Comparison of ENCODE assay signal across 9 cellular contexts in the genomic region with DNA sequence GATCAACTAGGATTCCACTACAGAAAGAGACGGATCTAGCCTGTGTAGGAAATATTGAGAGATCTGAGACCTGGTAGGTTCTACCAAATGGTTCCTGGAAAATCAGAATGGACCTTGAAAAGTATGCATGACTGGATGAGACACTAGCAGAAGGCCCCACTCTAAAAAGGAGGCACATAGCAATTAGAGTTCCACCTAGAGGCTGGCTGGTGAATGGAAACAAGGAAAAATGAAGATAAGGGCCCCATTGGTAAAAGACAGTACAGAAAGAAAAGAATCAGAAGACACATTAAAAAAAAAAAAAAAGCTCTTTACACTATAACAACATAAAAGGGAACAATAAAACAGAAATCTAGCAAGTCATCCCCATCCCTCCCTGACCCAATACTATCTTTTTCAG.
DNase-seq lines count a peak whose midpoint lies in the region; ATAC-seq and TF ChIP-seq lines count a peak whose summit lies in the region.
"Had no signal": no experiment of that assay in that cellular context is flagged by ENCODE, and none has a peak within 500 bp of the region (broad histone marks: within the 10 kb centered on the region; RNA-seq: fewer than 3 reads in every experiment).

No MANE protein-coding gene starts in this region.

- 0 out of 2 replicates have a peak, but pooled peaks have one; percentile 13 for TF ChIP-seq CTCF in IMR-90 (conservative IDR thresholded peaks at IDR 0.05; ENCODE audit: low read depth, low read length)
- TF ChIP-seq CTCF in brain microvascular endothelial cell (IDR thresholded peaks at IDR 0.05; ENCODE audit: low read depth, low read length, missing control alignments), result peak; percentile 60
- no peak for TF ChIP-seq CTCF in colonic mucosa (IDR thresholded peaks at IDR 0.05)

- H3K79me2 ChIP-seq in mesendoderm (ENCODE audit: control insufficient read depth, insufficient read depth, low read length), result no peaks in the 10 kb centered on the region

- H2AFZ ChIP-seq in IMR-90 (replicated peaks; ENCODE audit: low read length, poor library complexity), result no peak overlapping the region

- BruUV-seq in IMR-90 (replicated peaks; lab: Mats Ljungman, UMichigan), result no TSS peak

- no peak for TF ChIP-seq RAD21 in IMR-90 (IDR thresholded peaks at IDR 0.05; ENCODE audit: low read length)

- H2AK9ac ChIP-seq in IMR-90 (replicated peaks; ENCODE audit: low read depth, low read length, poor library complexity), result no peak overlapping the region

- no peaks in the 10 kb centered on the region for H3K36me3 ChIP-seq in IMR-90 (ENCODE audit: control insufficient read depth, insufficient read depth, low read length)
- H3K36me3 ChIP-seq in brain microvascular endothelial cell (replicated peaks), result no peaks in the 10 kb centered on the region
- H3K36me3 ChIP-seq in mesendoderm (ENCODE audit: control insufficient read depth, insufficient read depth, low read length), result no peaks in the 10 kb centered on the region
- no peaks in the 10 kb centered on the region for H3K36me3 ChIP-seq in colonic mucosa

- in situ Hi-C loops in IMR-90 (cut with MboI; ENCODE audit: low sequenced_read_pairs) (no loop called here), brain microvascular endothelial cell (cut with HindIII; ENCODE audit: low pct_ligation_motif_present, low sequenced_read_pairs) (no loop called here)

- H2AK5ac ChIP-seq in IMR-90 (ENCODE audit: low read depth, low read length) (no peak overlapping the region), mesendoderm (ENCODE audit: low read length) (no peak overlapping the region)

- no CpG with 5 or more reads among the region's 1 CpG for WGBS in IMR-90 (ENCODE audit: extremely low coverage in 2 of 2, insufficient read length in 1 of 2), 2 experiments
- no CpG with 5 or more reads among the region's 1 CpG for WGBS in mesendoderm (ENCODE audit: extremely low coverage, insufficient coverage, low lambda C conversion rate)

- no peaks in the 10 kb centered on the region for H3K9me1 ChIP-seq in IMR-90 (ENCODE audit: insufficient read depth, low read length)

- H2BK120ac ChIP-seq in IMR-90 (ENCODE audit: low read depth, low read length), result peak overlapping the region; percentile 24; the same call in 1 of the 2 replicates
- H2BK120ac ChIP-seq in mesendoderm (ENCODE audit: low read depth, low read length), result no peak overlapping the region

- H3K79me1 ChIP-seq in IMR-90 (ENCODE audit: low read depth in 1 of 2, low read length in 2 of 2) (no peaks in the 10 kb centered on the region), mesendoderm (ENCODE audit: low read length) (no peaks in the 10 kb centered on the region)

- H3K18ac ChIP-seq in IMR-90 (ENCODE audit: low read depth, low read length) (peak overlapping the region; percentile 65; the same call in 1 of the 2 replicates), mesendoderm (ENCODE audit: low read length) (no peak overlapping the region)

- H3K9ac ChIP-seq in IMR-90 (ENCODE audit: low read depth, low read length) (no peak overlapping the region), mesendoderm (ENCODE audit: low read length) (no peak overlapping the region), colonic mucosa (ENCODE audit: low read depth in 2 of 2, low read length in 2 of 2) (no peak overlapping the region)

- H2BK5ac ChIP-seq in IMR-90 (ENCODE audit: low read depth, low read length, poor library complexity, severe bottlenecking), result no peak overlapping the region
- H2BK5ac ChIP-seq in mesendoderm (ENCODE audit: low read length), result no peak overlapping the region

- H3K27ac ChIP-seq in IMR-90 (ENCODE audit: insufficient read depth, low read length) (no peak overlapping the region), brain microvascular endothelial cell (no peak overlapping the region), mesendoderm (ENCODE audit: low read depth, low read length) (no peak overlapping the region), colonic mucosa (no peak overlapping the region)

- no peak overlapping the region for H3K23ac ChIP-seq in IMR-90 (ENCODE audit: low read depth, low read length)
- H3K23ac ChIP-seq in mesendoderm (ENCODE audit: low read length), result no peak overlapping the region

- intact Hi-C loops in IMR-90 (cut with micrococcal nuclease), result no loop called here
- intact Hi-C loops in colonic mucosa (cut with DNase I), result no loop called here

- no peaks in the 10 kb centered on the region; the same call in 1 of the 2 replicates for H3K4me1 ChIP-seq in IMR-90 (ENCODE audit: control insufficient read depth, insufficient read depth, low read length)
- H3K4me1 ChIP-seq in mesendoderm (ENCODE audit: control insufficient read depth, low read depth, low read length), result no peaks in the 10 kb centered on the region
- no peaks in the 10 kb centered on the region for H3K4me1 ChIP-seq in colonic mucosa

- H3K56ac ChIP-seq in IMR-90 (ENCODE audit: extremely low read depth, insufficient read depth, low read length) (no peak overlapping the region), mesendoderm (ENCODE audit: low read length) (no peak overlapping the region)

- H3K4me2 ChIP-seq in IMR-90 (ENCODE audit: low read depth, low read length), result no peak overlapping the region
- H3K4me2 ChIP-seq in mesendoderm (ENCODE audit: low read length), result no peak overlapping the region

- H3K4me3 ChIP-seq in IMR-90 (ENCODE audit: insufficient read depth, low read depth, low read length) (no peak overlapping the region), brain microvascular endothelial cell (ENCODE audit: low read depth, low read length) (no peak overlapping the region), mesendoderm (ENCODE audit: low read length) (no peak overlapping the region), colonic mucosa (no peak overlapping the region)

- H3K4ac ChIP-seq in IMR-90 (ENCODE audit: low read depth, low read length) (0 out of 2 replicates have a peak overlapping the region, but pooled peaks have one; percentile 18), mesendoderm (ENCODE audit: low read depth, low read length) (no peak overlapping the region)

- no peak overlapping the region for H3K14ac ChIP-seq in IMR-90 (replicated peaks; ENCODE audit: low read depth, low read length)

- ATAC-seq in IMR-90 (ENCODE audit: low read depth) (no peak), HG03095 (IDR thresholded peaks at IDR 0.05; ENCODE audit: unreplicated experiment) (no peak), HG02678 (IDR thresholded peaks at IDR 0.05; ENCODE audit: unreplicated experiment) (no peak)
- ATAC-seq: sciatic nerve had no signal

- no peaks in the 10 kb centered on the region for H4K20me1 ChIP-seq in IMR-90 (ENCODE audit: insufficient read depth, low read length)

- CTCF ChIA-PET in IMR-90 (lab: Yijun Ruan, JAX), result interaction anchor here (0.6 kb wide), 2 partner anchors 27 to 173 kb away, joined by 3 to 4 read pairs; no protein-coding TSS in a partner anchor

- H4K8ac ChIP-seq in IMR-90 (ENCODE audit: low read depth in 2 of 2, low read length in 2 of 2), result no peak overlapping the region
- no peak overlapping the region for H4K8ac ChIP-seq in mesendoderm (ENCODE audit: low read depth, low read length)

- DNase-seq in EH (ENCODE audit: low read depth) (peak; percentile 33), IMR-90 (no peak), brain microvascular endothelial cell (no peak), mesendoderm (peak; percentile 57), HuH-7.5 (ENCODE audit: low spot score) (no peak), colonic mucosa (no peak)

- H3K27me3 ChIP-seq in IMR-90 (ENCODE audit: control insufficient read depth, insufficient read depth, low read length) (no peaks in the 10 kb centered on the region), brain microvascular endothelial cell (replicated peaks) (no peaks in the 10 kb centered on the region), mesendoderm (ENCODE audit: insufficient read depth, low read length, poor library complexity) (no peaks in the 10 kb centered on the region), colonic mucosa (no peaks in the 10 kb centered on the region)

- dilution Hi-C loops in IMR-90 (cut with HindIII; ENCODE audit: low sequenced_read_pairs, unreplicated experiment), result no loop called here

- no peak for TF ChIP-seq POLR2A in IMR-90 (IDR thresholded peaks at IDR 0.05; ENCODE audit: low read depth, low read length)

- 0 out of 2 replicates have a peak overlapping the region, but pooled peaks have one; percentile 13 for H2BK20ac ChIP-seq in IMR-90 (ENCODE audit: low read depth, low read length)

- peak overlapping the region; percentile 23; the same call in 1 of the 2 replicates for H4K5ac ChIP-seq in IMR-90 (ENCODE audit: low read depth, low read length)
- no peak overlapping the region for H4K5ac ChIP-seq in mesendoderm (ENCODE audit: low read length)

- H2BK15ac ChIP-seq in IMR-90 (ENCODE audit: low read depth, low read length) (no peak overlapping the region), mesendoderm (replicated peaks; ENCODE audit: low read depth) (no peak overlapping the region)

- POLR2A ChIA-PET in IMR-90 (lab: Charles Lee; ENCODE audit: unreplicated experiment), result no interaction called here

- H3K9me3 ChIP-seq in IMR-90 (ENCODE audit: control insufficient read depth, insufficient read depth, low read length) (no peaks in the 10 kb centered on the region), colonic mucosa (no peaks in the 10 kb centered on the region)

- H4K91ac ChIP-seq in IMR-90 (ENCODE audit: insufficient read depth, low read depth, low read length), result no peak overlapping the region

TF ChIP-seq in IMR-90, 13 proteins besides CTCF, POLR2A, EP300 and RAD21 (continues in another document):
- TF ChIP-seq, protein P1, sequence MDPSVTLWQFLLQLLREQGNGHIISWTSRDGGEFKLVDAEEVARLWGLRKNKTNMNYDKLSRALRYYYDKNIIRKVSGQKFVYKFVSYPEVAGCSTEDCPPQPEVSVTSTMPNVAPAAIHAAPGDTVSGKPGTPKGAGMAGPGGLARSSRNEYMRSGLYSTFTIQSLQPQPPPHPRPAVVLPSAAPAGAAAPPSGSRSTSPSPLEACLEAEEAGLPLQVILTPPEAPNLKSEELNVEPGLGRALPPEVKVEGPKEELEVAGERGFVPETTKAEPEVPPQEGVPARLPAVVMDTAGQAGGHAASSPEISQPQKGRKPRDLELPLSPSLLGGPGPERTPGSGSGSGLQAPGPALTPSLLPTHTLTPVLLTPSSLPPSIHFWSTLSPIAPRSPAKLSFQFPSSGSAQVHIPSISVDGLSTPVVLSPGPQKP (IDR thresholded peaks at IDR 0.05; ENCODE audit: borderline replicate concordance, low read depth, low read length), result no peak
- no peak for TF ChIP-seq RFX5 (IDR thresholded peaks at IDR 0.05; ENCODE audit: low read depth, low read length)
- TF ChIP-seq SMC3 (IDR thresholded peaks at IDR 0.05; ENCODE audit: low read depth, low read length), result no peak
- TF ChIP-seq MAFK (IDR thresholded peaks at IDR 0.05; ENCODE audit: low read depth, low read length), result no peak
- no peak for TF ChIP-seq BHLHE40 (IDR thresholded peaks at IDR 0.05; ENCODE audit: low read depth, low read length)
- no peak for TF ChIP-seq CHD1 (IDR thresholded peaks at IDR 0.05; ENCODE audit: low read depth, low read length)
- TF ChIP-seq MAZ (IDR thresholded peaks at IDR 0.05; ENCODE audit: borderline replicate concordance, low read depth, low read length), result no peak
- TF ChIP-seq CEBPB (IDR thresholded peaks at IDR 0.05; ENCODE audit: low read depth, low read length), result no peak
- no peak for TF ChIP-seq RCOR1 (IDR thresholded peaks at IDR 0.05; ENCODE audit: insufficient replicate concordance, low read length)
- TF ChIP-seq FOS (IDR thresholded peaks at IDR 0.05; ENCODE audit: low read depth, low read length), result no peak

Comparison
In these comparisons a context has a peak if more than half of its experiments do, and no peak if none do; other contexts are left out.
1. DNase-seq: peak in EH (single experiment) and mesendoderm (single experiment); none in IMR-90 (single experiment), brain microvascular endothelial cell (single experiment), HuH-7.5 (single experiment) and colonic mucosa (single experiment).